18 cellular contexts compared by ENCODE assay signal in the genomic region with DNA sequence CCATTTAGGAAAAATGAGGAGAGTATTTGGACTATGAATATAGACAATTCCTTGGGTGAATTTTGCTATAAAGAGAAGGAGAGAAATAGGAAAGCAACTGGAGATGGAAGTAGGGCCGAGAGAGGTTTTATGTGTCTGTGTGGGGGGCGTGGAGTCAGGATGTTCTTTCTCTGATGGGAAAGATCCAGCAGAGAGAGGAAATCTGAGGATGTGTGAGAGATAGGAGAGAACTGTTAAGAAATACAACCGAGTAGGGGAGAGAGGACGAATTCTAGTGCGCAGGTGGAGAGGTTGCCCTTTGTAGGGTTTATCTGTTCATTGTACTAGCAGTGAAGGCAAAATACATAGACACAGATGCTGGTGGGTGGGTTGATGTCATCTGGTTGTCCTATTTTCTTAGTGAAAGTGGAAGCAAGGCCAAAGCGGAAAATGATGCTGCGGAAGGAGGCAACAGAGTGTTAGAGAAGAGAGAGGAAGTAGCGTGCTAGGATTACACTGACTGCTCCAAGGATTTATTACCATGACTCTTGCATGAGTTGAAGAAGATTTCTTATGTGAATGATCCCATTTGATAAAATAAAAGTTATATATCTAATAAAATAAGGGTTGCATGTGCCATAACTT.
DNase-seq lines count a peak whose midpoint lies in the region; ATAC-seq lines count a peak whose summit lies in the region.
"Had no signal": no experiment of that assay in that cellular context is flagged by ENCODE, and none has a peak within 500 bp of the region (broad histone marks: within the 10 kb centered on the region; RNA-seq: fewer than 3 reads in every experiment).

No MANE protein-coding gene starts in this region.

- peak; percentile 37 for DNase-seq in NCI-H2171 treated with DMSO at 0.1 percent for 48 hours (lab: John Stamatoyannopoulos, UW)
- no peak for DNase-seq in NCI-H2171 (lab: John Stamatoyannopoulos, UW)
- peak; percentile 18 for DNase-seq in NCI-H69 (lab: John Stamatoyannopoulos, UW)
- peak; percentile 54 for DNase-seq in left kidney (ENCODE audit: low read depth, low spot score)
- no peak for DNase-seq in activated CD8-positive, alpha-beta memory T cell treated with anti-CD3 and anti-CD28 coated beads for 24 hours
- DNase-seq in NCI-H748 (lab: John Stamatoyannopoulos, UW; ENCODE audit: unreplicated experiment): no peak
- DNase-seq: 8988T; Caco-2; CD4-positive, CD25-positive, alpha-beta regulatory T cell; CD8-positive, alpha-beta T cell; DMS153; EL; GDM1; GOT3; HFFc6 had no signal

- no peak for ATAC-seq in GM18498 (IDR thresholded peaks at IDR 0.05; ENCODE audit: unreplicated experiment)
- ATAC-seq: A549; CD8-positive, alpha-beta T cell; GM12878 had no signal

Comparison
In these comparisons a context has a peak if more than half of its experiments do, and no peak if none do; other contexts are left out.
1. DNase-seq: peak in NCI-H2171 treated with DMSO at 0.1 percent for 48 hours (single experiment), NCI-H69 (single experiment) and left kidney (single experiment); none in NCI-H2171 (single experiment), activated CD8-positive, alpha-beta memory T cell treated with anti-CD3 and anti-CD28 coated beads for 24 hours (single experiment) and NCI-H748 (single experiment).